8 cellular contexts compared by ENCODE assay signal in genomic region chr19:31356587-31357314, GRCh38. TPM values are rescaled to one million over a fixed set of nuclear protein-coding genes. Genes with fewer than 3 reads are reported as not detected.
DNase-seq lines count a peak whose midpoint lies in the region; ATAC-seq, FAIRE-seq and TF ChIP-seq lines count a peak whose summit lies in the region.

No MANE protein-coding gene starts in this region.

- peaks cover 5% of the 10 kb centered on the region for H3K4me1 Mint-ChIP-seq in T-helper 2 cell treated with Interferon-gamma antibody and Interleukin-4, amounts not matched to agents 5 μg/mL and 100 μg/mL, for 36 hours (ENCODE audit: low read depth)
- H3K4me1 Mint-ChIP-seq in chondrocyte (ENCODE audit: low read depth) (peaks cover 39% of the 10 kb centered on the region), mesothelial cell of epicardium (peaks cover 50% of the 10 kb centered on the region)

- intact Hi-C loops in aorta (cut with DNase I): loop anchor here in 1 of 2 donors (10.0 kb wide), 1 partner anchor 1218 kb away; no protein-coding TSS in a partner anchor

- no peaks in the 10 kb centered on the region for H3K9me3 Mint-ChIP-seq in T-helper 2 cell treated with Interferon-gamma antibody and Interleukin-4, amounts not matched to agents 5 μg/mL and 100 μg/mL, for 36 hours
- H3K9me3 Mint-ChIP-seq in chondrocyte (ENCODE audit: low read depth) (no peaks in the 10 kb centered on the region), mesothelial cell of epicardium (no peaks in the 10 kb centered on the region)

- 9 to 12% methylated on average over 32 to 33 of the region's 33 CpGs for WGBS in aorta, 2 donors

- no peaks in the 10 kb centered on the region for H3K36me3 ChIP-seq in aorta (ENCODE audit: control insufficient read depth in 1 of 2, insufficient read depth in 2 of 2, low read length in 1 of 2)

- peak; percentile 65 for ATAC-seq in aorta (ENCODE audit: low FRiP score)
- ATAC-seq in GM18907 (IDR thresholded peaks at IDR 0.05; ENCODE audit: unreplicated experiment): no peak

- H3K9me3 ChIP-seq in aorta (ENCODE audit: control insufficient read depth, low read length): no peaks in the 10 kb centered on the region

- H3K36me3 Mint-ChIP-seq in T-helper 2 cell treated with Interferon-gamma antibody and Interleukin-4, amounts not matched to agents 5 μg/mL and 100 μg/mL, for 36 hours (ENCODE audit: low read depth): no peaks in the 10 kb centered on the region
- H3K36me3 Mint-ChIP-seq in chondrocyte (ENCODE audit: low read depth) (no peaks in the 10 kb centered on the region), mesothelial cell of epicardium (no peaks in the 10 kb centered on the region)

- no peak overlapping the region for H3K4me3 ChIP-seq in aorta (ENCODE audit: low read length in 2 of 2)

- H3K27ac Mint-ChIP-seq in T-helper 2 cell treated with Interferon-gamma antibody and Interleukin-4, amounts not matched to agents 5 μg/mL and 100 μg/mL, for 36 hours: no peak overlapping the region
- no peak overlapping the region for H3K27ac Mint-ChIP-seq in chondrocyte (ENCODE audit: unreplicated experiment)
- H3K27ac Mint-ChIP-seq in mesothelial cell of epicardium: peak overlapping the region; percentile 15

- FAIRE-seq in RCC 7860 (lab: Jason Lieb, UNC): no peak

- TF ChIP-seq CTCF in 22Rv1 (IDR thresholded peaks at IDR 0.05) (peak; percentile 35), chondrocyte (IDR thresholded peaks at IDR 0.05) (peak; percentile 79), mesothelial cell of epicardium (IDR thresholded peaks at IDR 0.05; ENCODE audit: unreplicated experiment) (peak; percentile 36)

- H3K4me1 ChIP-seq in aorta (ENCODE audit: control insufficient read depth in 1 of 2, insufficient read depth in 2 of 2, low read length in 2 of 2): no peaks in the 10 kb centered on the region

- no peak overlapping the region for H3K4me3 Mint-ChIP-seq in T-helper 2 cell treated with Interferon-gamma antibody and Interleukin-4, amounts not matched to agents 5 μg/mL and 100 μg/mL, for 36 hours
- H3K4me3 Mint-ChIP-seq in chondrocyte (ENCODE audit: unreplicated experiment) (peak overlapping the region; percentile 53), mesothelial cell of epicardium (peak overlapping the region; percentile 59)

- no peak overlapping the region for H3K27ac ChIP-seq in 22Rv1
- no peak overlapping the region for H3K27ac ChIP-seq in aorta (ENCODE audit: low read depth in 1 of 2, low read length in 2 of 2)

- peaks cover 74% of the 10 kb centered on the region for H3K27me3 Mint-ChIP-seq in T-helper 2 cell treated with Interferon-gamma antibody and Interleukin-4, amounts not matched to agents 5 μg/mL and 100 μg/mL, for 36 hours (ENCODE audit: low read depth)
- H3K27me3 Mint-ChIP-seq in chondrocyte (ENCODE audit: low read depth) (peaks cover 42% of the 10 kb centered on the region), mesothelial cell of epicardium (ENCODE audit: low read depth) (peaks cover 82% of the 10 kb centered on the region)

- peak; percentile 59 for DNase-seq in T-helper 2 cell treated with Interferon-gamma antibody and Interleukin-4, amounts not matched to agents 5 μg/mL and 100 μg/mL, for 36 hours (ENCODE audit: low spot score)
- DNase-seq in chondrocyte (ENCODE audit: low spot score) (no peak), mesothelial cell of epicardium (ENCODE audit: low spot score in 2 of 2, unreplicated experiment in 2 of 2) (no peak), aorta (peak; percentile 65 to 82), NCI-H2107 (lab: John Stamatoyannopoulos, UW) (no peak), RCC 7860 (ENCODE audit: low spot score) (no peak)

- H3K27me3 ChIP-seq in aorta (ENCODE audit: control insufficient read depth in 1 of 2, insufficient read depth in 2 of 2, low read length in 1 of 2): no peaks in the 10 kb centered on the region

RNA-seq across cellular contexts. Expression of gene TSHZ3, which starts 7.5 kb away (rescaled TPM):
- 15.3 to 23.3 TPM (median 17.0 TPM) in 3 replicates for total RNA-seq in chondrocyte
- 82.5 to 87.1 TPM (median 82.9 TPM) in 3 replicates for total RNA-seq in mesothelial cell of epicardium
- 10 to 100 TPM; 16.4 to 20.6 TPM for total RNA-seq in aorta
- 1 to 10 TPM; 3.0 to 5.1 TPM for polyA plus RNA-seq in aorta

Comparison
In these comparisons a context has a peak if more than half of its experiments do, and no peak if none do; other contexts are left out.
1. DNase-seq: peak in T-helper 2 cell treated with Interferon-gamma antibody and Interleukin-4, amounts not matched to agents 5 μg/mL and 100 μg/mL, for 36 hours (single experiment) and aorta (2 of 2); none in chondrocyte (single experiment), mesothelial cell of epicardium (0 of 2), NCI-H2107 (single experiment) and RCC 7860 (single experiment).
2. Peak in every context shown above with its lines, with median percentiles within 50 percentile points of each other: CTCF ChIP-seq.